In the genomic region with DNA sequence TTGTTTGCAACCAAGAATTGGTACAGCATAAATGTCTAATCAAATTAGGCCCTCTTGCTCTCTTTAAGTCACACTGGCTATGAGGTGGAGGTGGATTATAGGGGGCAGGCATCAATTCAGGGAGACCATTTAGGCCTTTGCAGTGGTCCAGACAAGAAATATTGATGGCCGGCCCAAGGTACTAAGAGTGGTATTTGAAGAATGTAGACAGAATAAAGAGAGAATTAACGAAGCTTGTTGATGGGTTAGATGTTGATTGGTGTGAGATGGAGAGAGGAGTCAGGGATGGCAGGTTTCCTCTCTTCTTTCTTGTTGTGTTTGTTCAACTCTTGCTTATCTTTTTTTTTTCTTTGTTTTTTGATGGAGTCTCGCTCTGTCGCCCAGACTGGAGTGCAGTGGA, we compare ENCODE assay signal across 18 cellular contexts. TPM values are rescaled to one million over a fixed set of nuclear protein-coding genes. Genes with fewer than 3 reads are reported as not detected.
DNase-seq lines count a peak whose midpoint lies in the region; ATAC-seq, FAIRE-seq and TF ChIP-seq lines count a peak whose summit lies in the region.
"Had no signal": no experiment of that assay in that cellular context is flagged by ENCODE, and none has a peak within 500 bp of the region (broad histone marks: within the 10 kb centered on the region; RNA-seq: fewer than 3 reads in every experiment).

No MANE protein-coding gene starts in this region.

- H3K27ac Mint-ChIP-seq in T-helper 17 cell (peak overlapping the region; percentile 86), immature natural killer cell (peak overlapping the region in 5 of 6 donors; percentile 25 to 60 (median 40))
- H3K27ac Mint-ChIP-seq: activated T-helper 2 cell treated with anti-CD3 and anti-CD28 coated beads, Interferon-gamma antibody, Interleukin-2, Interleukin-4, amounts not matched to agents 10 μg/mL and 5 μg/mL and 100 μg/mL, durations not matched to agents 14 hours and 24 hours and 36 hours; T-helper 2 cell treated with Interferon-gamma antibody and Interleukin-4, amounts not matched to agents 5 μg/mL and 100 μg/mL, for 36 hours had no signal

- intact Hi-C loops in left ventricle myocardium inferior (cut with micrococcal nuclease) = no loop called here
- intact Hi-C loops in Right ventricle myocardium superior (cut with DNase I) = no loop called here
- intact Hi-C loops in HepG2 (cut with micrococcal nuclease; ENCODE audit: unreplicated experiment) = no loop called here

- 95% methylated on average over 4 of the region's 4 CpGs for WGBS in HepG2 (ENCODE audit: low lambda C conversion rate)

- H3K4me3 Mint-ChIP-seq in T-helper 17 cell (peak overlapping the region; percentile 15), immature natural killer cell (peak overlapping the region in 1 of 5 donors; percentile 5)

- no peak overlapping the region for H3K4me2 ChIP-seq in HepG2 (ENCODE audit: low read depth, low read length)

- DNase-seq in left ventricle myocardium inferior (no peak), Right ventricle myocardium superior (no peak), T-helper 17 cell (no peak), immature natural killer cell (no peak), NCI-H1417 (lab: John Stamatoyannopoulos, UW) (no peak), HepG2 (ENCODE audit: low spot score) (no peak), NCI-H82 (lab: John Stamatoyannopoulos, UW) (no peak), NCI-H2029 treated with DMSO at 0.1 percent for 48 hours (lab: John Stamatoyannopoulos, UW) (no peak)
- DNase-seq: activated CD4-positive, alpha-beta T cell treated with anti-CD3 and anti-CD28 coated beads for 48 hours; NK-92 treated with Interleukin-12 subunit alpha and Interleukin-12 subunit beta, amount 100 ng/mL, for 24 hours; stimulated activated CD4-positive, alpha-beta T cell treated with anti-CD3 and anti-CD28 coated beads, Interleukin-12 subunit alpha, Interleukin-12 subunit beta, amount 100 ng/mL, for 4 hours; stimulated activated naive CD8-positive, alpha-beta T cell treated with anti-CD3 and anti-CD28 coated beads, Interleukin-15, amount 100 ng/mL, for 72 hours had no signal

- no peaks in the 10 kb centered on the region for H3K9me3 Mint-ChIP-seq in immature natural killer cell
- H3K9me3 Mint-ChIP-seq: activated T-helper 2 cell treated with anti-CD3 and anti-CD28 coated beads, Interferon-gamma antibody, Interleukin-2, Interleukin-4, amounts not matched to agents 10 μg/mL and 5 μg/mL and 100 μg/mL, durations not matched to agents 14 hours and 24 hours and 36 hours; stimulated activated naive CD8-positive, alpha-beta T cell treated with anti-CD3 and anti-CD28 coated beads, Interleukin-15, amount 100 ng/mL, for 72 hours; T-helper 2 cell treated with Interferon-gamma antibody and Interleukin-4, amounts not matched to agents 5 μg/mL and 100 μg/mL, for 36 hours had no signal

- H3K27ac ChIP-seq in left ventricle myocardium inferior (replicated peaks) (peak overlapping the region; percentile 13), HepG2 (ENCODE audit: extremely low read length, insufficient read depth, low read length) (no peak overlapping the region)
- H3K27ac ChIP-seq: ascending aorta, coronary artery, epithelial cell of prostate had no signal

- H3K27me3 ChIP-seq in left ventricle myocardium inferior (ENCODE audit: low read depth) = no peaks in the 10 kb centered on the region
- H3K27me3 ChIP-seq in HepG2 (ENCODE audit: control insufficient read depth in 1 of 2, insufficient read depth in 2 of 2, low read length in 2 of 2) = no peaks in the 10 kb centered on the region
- H3K27me3 ChIP-seq: ascending aorta had no signal

- H3K36me3 ChIP-seq in left ventricle myocardium inferior = peaks cover 15% of the 10 kb centered on the region
- H3K36me3 ChIP-seq in HepG2 (replicated peaks in 1 of 2; ENCODE audit: control insufficient read depth in 1 of 2, insufficient read depth in 2 of 2, low read length in 2 of 2) = 0 out of 5 replicates have a peak, but pooled peaks cover 0 to 3% of the 10 kb centered on the region in 2 experiments

- no peak for FAIRE-seq in HepG2 (lab: Jason Lieb, UNC)
- FAIRE-seq: islet of Langerhans had no signal

- H3K4me1 Mint-ChIP-seq in T-helper 17 cell = peaks cover 29% of the 10 kb centered on the region
- H3K4me1 Mint-ChIP-seq in immature natural killer cell = peaks cover 36 to 64% of the 10 kb centered on the region in 2 donors

- H3K4me1 ChIP-seq in left ventricle myocardium inferior (peaks cover 42% of the 10 kb centered on the region), HepG2 (ENCODE audit: insufficient read depth, low read length) (peaks cover 8% of the 10 kb centered on the region)

- TF ChIP-seq CTCF in left ventricle myocardium inferior (IDR thresholded peaks at IDR 0.05; ENCODE audit: borderline replicate concordance) (no peak), HepG2 (CRISPR knock-in tag; IDR thresholded peaks at IDR 0.05) (no peak)

- no peaks in the 10 kb centered on the region for H3K79me2 ChIP-seq in HepG2 (ENCODE audit: insufficient read depth, low read length)

- no peak overlapping the region for H2AFZ ChIP-seq in HepG2 (ENCODE audit: low read length)

- no peak for TF ChIP-seq POLR2A in HepG2 (IDR thresholded peaks at IDR 0.05; ENCODE audit: insufficient read depth in 1 of 2, low read depth in 2 of 2, low read length in 2 of 2)

- H3K36me3 Mint-ChIP-seq in T-helper 17 cell (ENCODE audit: low read depth) (peaks cover 4% of the 10 kb centered on the region), immature natural killer cell (peaks cover 0 to 9% (median 5%) of the 10 kb centered on the region in 3 donors)

- H3K9me3 ChIP-seq in left ventricle myocardium inferior (replicated peaks) (no peaks in the 10 kb centered on the region), T-helper 17 cell (ENCODE audit: control insufficient read depth, low read length, poor library complexity, severe bottlenecking) (no peaks in the 10 kb centered on the region), HepG2 (ENCODE audit: low read length) (no peaks in the 10 kb centered on the region)
- H3K9me3 ChIP-seq: ascending aorta had no signal

- no TSS peak for BruUV-seq in HepG2 (replicated peaks; lab: Mats Ljungman, UMichigan)

- POLR2A ChIA-PET in HepG2 (lab: Yijun Ruan, JAX) = no interaction called here

- no peak overlapping the region for H3K9ac ChIP-seq in HepG2 (ENCODE audit: insufficient read depth, low read depth, low read length)

- no peak overlapping the region for H3K4me3 ChIP-seq in left ventricle myocardium inferior
- no peak overlapping the region for H3K4me3 ChIP-seq in HepG2 (replicated peaks in 1 of 3; ENCODE audit: insufficient read depth in 1 of 3, low read depth in 2 of 3, low read length in 3 of 3)
- H3K4me3 ChIP-seq: ascending aorta, coronary artery had no signal

- H3K27me3 Mint-ChIP-seq in T-helper 17 cell (no peaks in the 10 kb centered on the region), immature natural killer cell (ENCODE audit: low read depth in 3 of 3) (peaks cover 0 to 3% (median 0%) of the 10 kb centered on the region in 3 donors)
- H3K27me3 Mint-ChIP-seq: stimulated activated naive CD8-positive, alpha-beta T cell treated with anti-CD3 and anti-CD28 coated beads, Interleukin-15, amount 100 ng/mL, for 72 hours had no signal

- no peak for TF ChIP-seq EP300 in HepG2 (IDR thresholded peaks at IDR 0.05; ENCODE audit: low read depth in 2 of 2, low read length in 2 of 2)
- TF ChIP-seq EP300 in HepG2 (CRISPR knock-in tag; IDR thresholded peaks at IDR 0.05; ENCODE audit: borderline replicate concordance) = no peak

- H4K20me1 ChIP-seq in HepG2 (ENCODE audit: insufficient read depth, low read length) = peaks cover 5% of the 10 kb centered on the region; the same call in 1 of the 2 replicates

- ATAC-seq in Right ventricle myocardium superior (ENCODE audit: poor library complexity) = no peak
- ATAC-seq in T-helper 17 cell = no peak
- no peak for ATAC-seq in HepG2

- CTCF ChIA-PET in HepG2 (lab: Yijun Ruan, JAX; ENCODE audit: low intra/inter-chr PET ratio, low total read pairs) = no interaction called here

- in situ Hi-C loops in HepG2 (cut with HindIII; ENCODE audit: extremely low pct_ligation_motif_present, low pct_unique_long_range_greater_than_20kb) = no loop called here

- TF ChIP-seq RAD21 in HepG2 (CRISPR knock-in tag; IDR thresholded peaks at IDR 0.05) = no peak

RNA-seq across cellular contexts. Expression of a gene that starts 48.5 kb away (rescaled TPM):
- total RNA-seq in left ventricle myocardium inferior (19.6 TPM), Right ventricle myocardium superior (18.1 TPM), T-helper 17 cell (10 to 100 TPM; 42.4 to 45.4 TPM), HepG2 (2016; rRNA removed; fragmentation: Illumina TruSeq; extraction: Trizol) (11.4 and 20.4 TPM in 2 replicates)
- polyA plus RNA-seq in immature natural killer cell (10 to 100 TPM; 10.4 to 20.8 (median 17.2) TPM), HepG2 (2011; rRNA removed) (4.6 and 5.7 TPM in 2 replicates)
- total RNA-seq in HepG2 (2016; cell fraction: cytosol; rRNA removed; fragmentation: Illumina TruSeq; extraction: Trizol; ENCODE audit: low read depth) = 1.7 and 1.8 TPM in 2 replicates
- 11.5 and 16.5 TPM in 2 replicates for total RNA-seq in HepG2 (2016; cell fraction: insoluble cytoplasmic fraction; rRNA removed; fragmentation: Illumina TruSeq; extraction: Trizol)
- total RNA-seq in HepG2 (2016; cell fraction: membrane; rRNA removed; fragmentation: Illumina TruSeq; extraction: Trizol) = 7.8 and 8.2 TPM in 2 replicates
- 15.1 and 17.9 TPM in 2 replicates for total RNA-seq in HepG2 (2016; cell fraction: nucleus; rRNA removed; fragmentation: Illumina TruSeq; extraction: Trizol)
- 1.9 and 3.7 TPM in 2 replicates for polyA plus RNA-seq in HepG2 (2011; cell fraction: cytosol; rRNA removed)
- polyA plus RNA-seq in HepG2 (2011; cell fraction: nucleus; rRNA removed) = 4.1 and 4.3 TPM in 2 replicates
- polyA plus RNA-seq in HepG2 (2012) = 10.5 and 14.0 TPM in 2 replicates
- 0.44 and 0.45 TPM in 2 replicates for polyA plus RNA-seq in HepG2 (2016; cell fraction: cytosol; fragmentation: Illumina TruSeq; extraction: Trizol; ENCODE audit: low read depth)
- polyA plus RNA-seq in HepG2 (2016; cell fraction: insoluble cytoplasmic fraction; fragmentation: Illumina TruSeq; extraction: Trizol; ENCODE audit: low read depth) = 8.7 and 11.5 TPM in 2 replicates
- 2.3 and 2.4 TPM in 2 replicates for polyA plus RNA-seq in HepG2 (2016; cell fraction: membrane; fragmentation: Illumina TruSeq; extraction: Trizol; ENCODE audit: low read depth)
- polyA plus RNA-seq in HepG2 (2016; cell fraction: nucleus; fragmentation: Illumina TruSeq; extraction: Trizol; ENCODE audit: insufficient read depth, low read depth) = 9.7 and 10.7 TPM in 2 replicates
- 4.0 and 7.4 TPM in 2 replicates for polyA minus RNA-seq in HepG2 (2011; rRNA and poly(A)+ RNA removed; ENCODE audit: low replicate concordance)
- polyA minus RNA-seq in HepG2 (2011; cell fraction: cytosol; rRNA and poly(A)+ RNA removed) = 10.3 and 13.2 TPM in 2 replicates
- 36.6 and 37.7 TPM in 2 replicates for polyA minus RNA-seq in HepG2 (2011; cell fraction: nucleus; rRNA and poly(A)+ RNA removed)

RNA-seq across cellular contexts. Expression of a gene that starts 54.2 kb away (rescaled TPM):
- total RNA-seq in left ventricle myocardium inferior = 0.96 TPM
- total RNA-seq in Right ventricle myocardium superior = 0.89 TPM
- 1 to 10 TPM in 1 of 2 donors, under 1 TPM in 1; 0.57 to 1.0 TPM for total RNA-seq in T-helper 17 cell
- polyA plus RNA-seq in immature natural killer cell = under 1 TPM in 2 of 3 donors, not detected in 1; 0.20 to 0.43 TPM
- 2.4 and 4.3 TPM in 2 replicates for total RNA-seq in HepG2 (2016; rRNA removed; fragmentation: Illumina TruSeq; extraction: Trizol)
- total RNA-seq in HepG2 (2016; cell fraction: cytosol; rRNA removed; fragmentation: Illumina TruSeq; extraction: Trizol; ENCODE audit: low read depth) = 1.1 TPM in 2 replicates
- total RNA-seq in HepG2 (2016; cell fraction: insoluble cytoplasmic fraction; rRNA removed; fragmentation: Illumina TruSeq; extraction: Trizol) = 1.3 and 3.9 TPM in 2 replicates
- total RNA-seq in HepG2 (2016; cell fraction: membrane; rRNA removed; fragmentation: Illumina TruSeq; extraction: Trizol) = 1.3 and 1.8 TPM in 2 replicates
- total RNA-seq in HepG2 (2016; cell fraction: nucleus; rRNA removed; fragmentation: Illumina TruSeq; extraction: Trizol) = 9.9 and 12.3 TPM in 2 replicates
- polyA plus RNA-seq in HepG2 (2011; rRNA removed) = 7.1 and 8.7 TPM in 2 replicates
- 3.1 and 5.4 TPM in 2 replicates for polyA plus RNA-seq in HepG2 (2011; cell fraction: cytosol; rRNA removed)
- 13.3 and 15.6 TPM in 2 replicates for polyA plus RNA-seq in HepG2 (2011; cell fraction: nucleus; rRNA removed)
- 10.1 and 14.9 TPM in 2 replicates for polyA plus RNA-seq in HepG2 (2012)
- 0.58 and 0.87 TPM in 2 replicates for polyA plus RNA-seq in HepG2 (2016; cell fraction: cytosol; fragmentation: Illumina TruSeq; extraction: Trizol; ENCODE audit: low read depth)
- polyA plus RNA-seq in HepG2 (2016; cell fraction: insoluble cytoplasmic fraction; fragmentation: Illumina TruSeq; extraction: Trizol; ENCODE audit: low read depth) = 2.1 and 2.2 TPM in 2 replicates
- 1.0 and 1.6 TPM in 2 replicates for polyA plus RNA-seq in HepG2 (2016; cell fraction: membrane; fragmentation: Illumina TruSeq; extraction: Trizol; ENCODE audit: low read depth)
- polyA plus RNA-seq in HepG2 (2016; cell fraction: nucleus; fragmentation: Illumina TruSeq; extraction: Trizol; ENCODE audit: insufficient read depth, low read depth) = 16.1 and 23.2 TPM in 2 replicates
- 1.6 and 5.2 TPM in 2 replicates for polyA minus RNA-seq in HepG2 (2011; rRNA and poly(A)+ RNA removed; ENCODE audit: low replicate concordance)
- polyA minus RNA-seq in HepG2 (2011; cell fraction: cytosol; rRNA and poly(A)+ RNA removed) = 1.2 and 1.7 TPM in 2 replicates
- 27.2 and 32.1 TPM in 2 replicates for polyA minus RNA-seq in HepG2 (2011; cell fraction: nucleus; rRNA and poly(A)+ RNA removed)
